Comparison of ENCODE assay signal across 8 cellular contexts in genomic region chr6:157946865-157947532, GRCh38. TPM values are rescaled to one million over a fixed set of nuclear protein-coding genes. Genes with fewer than 3 reads are reported as not detected.
DNase-seq lines count a peak whose midpoint lies in the region; ATAC-seq, FAIRE-seq and TF ChIP-seq lines count a peak whose summit lies in the region.

No MANE protein-coding gene starts in this region.

- H3K36me3 ChIP-seq in keratinocyte (ENCODE audit: control insufficient read depth in 2 of 2, extremely low read depth in 1 of 2, insufficient read depth in 2 of 2, low read length in 2 of 2): peaks cover 20 to 31% of the 10 kb centered on the region in 2 experiments

- no peak for TF ChIP-seq EP300 in Ishikawa (IDR thresholded peaks at IDR 0.05; ENCODE audit: borderline replicate concordance)

- no peak overlapping the region for H2AFZ ChIP-seq in keratinocyte (ENCODE audit: control insufficient read depth, low read length)

- H3K27me3 Mint-ChIP-seq in activated naive CD8-positive, alpha-beta T cell treated with anti-CD3 and anti-CD28 coated beads for 36 hours: peaks cover 6% of the 10 kb centered on the region

- no peak for ATAC-seq in HG02798 (IDR thresholded peaks at IDR 0.05; ENCODE audit: poor library complexity, unreplicated experiment)

- H3K9me1 ChIP-seq in keratinocyte (ENCODE audit: control insufficient read depth, extremely low read depth, insufficient read depth, low read length): no peaks in the 10 kb centered on the region

- no peak for FAIRE-seq in keratinocyte (lab: Jason Lieb, UNC)

- H3K79me2 ChIP-seq in keratinocyte (ENCODE audit: control insufficient read depth, insufficient read depth, low read length): no peaks in the 10 kb centered on the region

- H3K9me3 ChIP-seq in keratinocyte (ENCODE audit: control insufficient read depth, low read depth, low read length): no peaks in the 10 kb centered on the region

- H3K4me2 ChIP-seq in keratinocyte (ENCODE audit: control insufficient read depth, extremely low read depth, insufficient read depth, low read depth, low read length): no peak overlapping the region

- DNase-seq in NCI-H748 (lab: John Stamatoyannopoulos, UW; ENCODE audit: unreplicated experiment): peak; percentile 26
- DNase-seq in NCI-H748 treated with DMSO at 0.1 percent for 48 hours (lab: John Stamatoyannopoulos, UW): no peak
- no peak for DNase-seq in activated naive CD8-positive, alpha-beta T cell treated with anti-CD3 and anti-CD28 coated beads for 36 hours
- DNase-seq in keratinocyte (ENCODE audit: low read depth, low spot score): no peak
- DNase-seq in amniotic stem cell (lab: John Stamatoyannopoulos, UW): no peak
- DNase-seq in mesenteric fat pad (ENCODE audit: low spot score): no peak

- peak overlapping the region; percentile 19 for H3K4me3 Mint-ChIP-seq in activated naive CD8-positive, alpha-beta T cell treated with anti-CD3 and anti-CD28 coated beads for 36 hours

- no peaks in the 10 kb centered on the region for H3K4me1 ChIP-seq in keratinocyte (ENCODE audit: control insufficient read depth, extremely low read depth, insufficient read depth, low read length)

- peak; percentile 49 for TF ChIP-seq RAD21 in Ishikawa (IDR thresholded peaks at IDR 0.05; ENCODE audit: low read depth)

- H4K20me1 ChIP-seq in keratinocyte (ENCODE audit: control insufficient read depth, extremely low read depth, insufficient read depth, low read length): no peaks in the 10 kb centered on the region

- no peak overlapping the region for H3K9ac ChIP-seq in keratinocyte (ENCODE audit: control insufficient read depth, extremely low read depth, insufficient read depth, low read length)

- peaks cover 40% of the 10 kb centered on the region for H3K4me1 Mint-ChIP-seq in activated naive CD8-positive, alpha-beta T cell treated with anti-CD3 and anti-CD28 coated beads for 36 hours

- dilution Hi-C loops in keratinocyte (cut with MboI; ENCODE audit: extremely low pct_ligation_motif_present, low sequenced_read_pairs): no loop called here

- H3K4me3 ChIP-seq in keratinocyte (ENCODE audit: control insufficient read depth in 2 of 3, extremely low read depth in 1 of 3, insufficient read depth in 2 of 3, low read depth in 1 of 3, low read length in 3 of 3): no peak overlapping the region

- no peaks in the 10 kb centered on the region for H3K27me3 ChIP-seq in keratinocyte (ENCODE audit: control insufficient read depth, extremely low read depth, insufficient read depth, low read length)

- H3K27ac Mint-ChIP-seq in activated naive CD8-positive, alpha-beta T cell treated with anti-CD3 and anti-CD28 coated beads for 36 hours: peak overlapping the region; percentile 76

- no peak overlapping the region for H3K27ac ChIP-seq in keratinocyte (ENCODE audit: control insufficient read depth, insufficient read depth, low read length)

- peaks cover 25% of the 10 kb centered on the region for H3K9me3 Mint-ChIP-seq in activated naive CD8-positive, alpha-beta T cell treated with anti-CD3 and anti-CD28 coated beads for 36 hours

- peak; percentile 5 to 39 (median 10) for TF ChIP-seq CTCF in keratinocyte (optimal IDR thresholded peaks at IDR 0.05 in 1 of 3, IDR thresholded peaks at IDR 0.05 in 1 of 3, conservative IDR thresholded peaks at IDR 0.05 in 1 of 3; ENCODE audit: extremely low read depth in 1 of 3, insufficient read depth in 2 of 3, low read length in 3 of 3)

- peaks cover 63% of the 10 kb centered on the region for H3K36me3 Mint-ChIP-seq in activated naive CD8-positive, alpha-beta T cell treated with anti-CD3 and anti-CD28 coated beads for 36 hours

TF ChIP-seq in Ishikawa, 13 proteins besides CTCF, POLR2A, EP300 and RAD21:
- TF ChIP-seq TEAD4 (IDR thresholded peaks at IDR 0.05) (no peak), EGR1 (IDR thresholded peaks at IDR 0.05) (no peak), YY1 (IDR thresholded peaks at IDR 0.05; ENCODE audit: low read depth) (no peak), REST (IDR thresholded peaks at IDR 0.05; ENCODE audit: low read depth) (no peak), NFIC (IDR thresholded peaks at IDR 0.05) (no peak), USF1 (IDR thresholded peaks at IDR 0.05) (no peak), CREB1 (IDR thresholded peaks at IDR 0.05; ENCODE audit: low read depth) (no peak), TCF12 (IDR thresholded peaks at IDR 0.05; ENCODE audit: low read depth) (no peak), FOXM1 (IDR thresholded peaks at IDR 0.05; ENCODE audit: borderline replicate concordance, low read depth) (no peak), CEBPB (IDR thresholded peaks at IDR 0.05) (no peak), MAX (IDR thresholded peaks at IDR 0.05) (no peak), TAF1 (IDR thresholded peaks at IDR 0.05; ENCODE audit: low read depth) (no peak), ZBTB7A (IDR thresholded peaks at IDR 0.05; ENCODE audit: low read depth) (no peak)

RNA-seq across cellular contexts. Expression of gene SYNJ2, which starts 34.7 kb away (rescaled TPM):
- 10 to 100 TPM; 28.1 to 29.4 TPM for total RNA-seq in activated naive CD8-positive, alpha-beta T cell treated with anti-CD3 and anti-CD28 coated beads for 36 hours
- 4.0 to 10.1 TPM (median 8.6 TPM) in 3 replicates for polyA plus RNA-seq in keratinocyte
- 2.1 TPM for polyA plus RNA-seq in keratinocyte (2011; ENCODE audit: low read depth)
- polyA plus RNA-seq in keratinocyte (2011; cell fraction: cytosol; rRNA removed): 4.6 and 5.3 TPM in 2 replicates
- 6.0 and 6.8 TPM in 2 replicates for polyA plus RNA-seq in keratinocyte (2011; cell fraction: nucleus; rRNA removed)
- 2.1 and 7.6 TPM in 2 replicates for polyA plus RNA-seq in keratinocyte (2012; ENCODE audit: low replicate concordance)
- polyA minus RNA-seq in keratinocyte: 5.7 to 14.4 TPM (median 10.7 TPM) in 3 replicates
- 5.9 TPM for polyA minus RNA-seq in keratinocyte (2011; cell fraction: cytosol; rRNA and poly(A)+ RNA removed)
- 5.3 and 7.8 TPM in 2 replicates for polyA minus RNA-seq in keratinocyte (2011; cell fraction: nucleus; rRNA and poly(A)+ RNA removed)
- total RNA-seq in mesenteric fat pad: 7.5 TPM
